Comparison of ENCODE assay signal across 30 cellular contexts in the genomic region with DNA sequence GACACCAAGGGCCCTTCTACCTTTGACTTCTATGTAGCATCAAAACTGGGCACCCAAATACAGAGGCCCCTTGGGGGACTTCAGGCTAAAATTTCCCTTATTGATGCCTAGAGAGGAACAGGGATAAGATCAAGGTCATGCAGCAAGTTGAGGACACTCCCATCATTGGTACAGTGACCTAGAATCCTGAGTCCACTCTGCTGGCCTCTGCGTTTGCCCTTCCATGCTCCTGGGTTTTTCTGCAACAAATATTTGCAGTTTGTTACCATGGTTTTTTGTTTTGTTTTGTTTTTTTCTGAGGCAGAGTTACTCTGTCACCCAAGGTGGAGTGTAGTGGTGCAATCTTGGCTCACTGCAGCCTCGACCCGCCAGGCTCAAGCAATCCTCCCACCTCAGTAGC.
"Had no signal": no experiment of that assay in that cellular context is flagged by ENCODE, and none has a peak within 500 bp of the region (broad histone marks: within the 10 kb centered on the region; RNA-seq: fewer than 3 reads in every experiment).

No MANE protein-coding gene starts in this region.

- H3K27ac Mint-ChIP-seq: activated CD4-positive, alpha-beta T cell treated with anti-CD3 and anti-CD28 coated beads for 36 hours; activated CD4-positive, alpha-beta T cell treated with anti-CD3 and anti-CD28 coated beads, Interleukin-2, amount 10 ng/mL, durations not matched to agents 7 days and 5 days; activated CD8-positive, alpha-beta T cell treated with anti-CD3 and anti-CD28 coated beads, Interleukin-2, amount 10 ng/mL, durations not matched to agents 7 days and 5 days; activated naive CD4-positive, alpha-beta T cell treated with anti-CD3 and anti-CD28 coated beads for 36 hours; activated naive CD4-positive, alpha-beta T cell treated with anti-CD3 and anti-CD28 coated beads, Interleukin-2, amount 50 U/mL, for 72 hours; activated T-cell treated with anti-CD3 and anti-CD28 coated beads, Interleukin-2, amount 50 U/mL, for 24 hours; activated T-helper 2 cell treated with anti-CD3 and anti-CD28 coated beads, Interferon-gamma antibody, Interleukin-2, Interleukin-4, amounts not matched to agents 10 μg/mL and 5 μg/mL and 100 μg/mL, durations not matched to agents 14 hours and 24 hours and 36 hours; T-helper 1 cell treated with Interleukin-12 subunit alpha and Interleukin-12 subunit beta and Interleukin-4 antibody, amounts not matched to agents 30 μg/mL and 1 μg/mL, for 36 hours; T-helper 2 cell treated with Interferon-gamma antibody and Interleukin-4, amounts not matched to agents 5 μg/mL and 100 μg/mL, for 36 hours; WTC11 had no signal

- H3K27me3 ChIP-seq: body of pancreas, MG63, SJSA1 had no signal

- H3K9me3 ChIP-seq: adrenal gland, body of pancreas, breast epithelium, MG63, Peyer's patch, SJSA1, SK-N-SH had no signal

- H3K27ac ChIP-seq: adrenal gland, body of pancreas, breast epithelium, Peyer's patch, SJSA1 had no signal

- H3K4me1 Mint-ChIP-seq: activated CD4-positive, alpha-beta T cell treated with anti-CD3 and anti-CD28 coated beads for 36 hours had no signal

- H3K4me2 ChIP-seq: SK-N-SH had no signal

- DNase-seq: activated CD4-positive, alpha-beta T cell treated with anti-CD3 and anti-CD28 coated beads for 36 hours; activated CD4-positive, alpha-beta T cell treated with anti-CD3 and anti-CD28 coated beads, Interleukin-2, amount 10 ng/mL, durations not matched to agents 7 days and 5 days; activated CD4-positive, alpha-beta T cell treated with anti-CD3 and anti-CD28 coated beads, Interleukin-2, amount 50 U/mL, for 48 hours; activated CD8-positive, alpha-beta T cell treated with anti-CD3 and anti-CD28 coated beads, Interleukin-2, amount 10 ng/mL, durations not matched to agents 7 days and 5 days; activated gamma-delta T cell; activated naive CD4-positive, alpha-beta T cell treated with anti-CD3 and anti-CD28 coated beads for 36 hours; activated T-cell treated with anti-CD3 and anti-CD28 coated beads, Interleukin-2, amount 50 U/mL, for 24 hours; Karpas-422; MG63; NCI-H1092; NCI-H1436 treated with DMSO at 0.1 percent for 48 hours; NCI-H1694 treated with DMSO at 0.1 percent for 48 hours; NCI-H2029; NCI-H345; NCI-H524 treated with DMSO at 0.1 percent for 48 hours; PC-3; Peyer's patch; RPMI8226; SHP77 treated with DMSO at 0.1 percent for 48 hours; SK-N-SH had no signal

- H3K9ac ChIP-seq: SK-N-SH had no signal

- ATAC-seq: activated CD4-positive, alpha-beta T cell treated with anti-CD3 and anti-CD28 coated beads for 36 hours; activated CD4-positive, CD25-positive, alpha-beta regulatory T cell treated with anti-CD3 and anti-CD28 coated beads, Interleukin-2, amount 50 U/mL, for 24 hours; activated CD8-positive, alpha-beta T cell treated with anti-CD3 and anti-CD28 coated beads, Interleukin-2, amount 10 ng/mL, durations not matched to agents 7 days and 5 days; activated naive CD4-positive, alpha-beta T cell treated with anti-CD3 and anti-CD28 coated beads, Interleukin-2, amount 50 U/mL, for 72 hours; body of pancreas; PC-3; WTC11 had no signal

- H3K4me1 ChIP-seq: breast epithelium, SJSA1 had no signal

- H3K36me3 Mint-ChIP-seq: activated naive CD4-positive, alpha-beta T cell treated with anti-CD3 and anti-CD28 coated beads, Interleukin-2, amount 50 U/mL, for 72 hours; WTC11 had no signal

- H3K36me3 ChIP-seq: adrenal gland, breast epithelium, MG63, Peyer's patch, SJSA1 had no signal

- H3K4me3 ChIP-seq: adrenal gland, body of pancreas, breast epithelium, MG63, Peyer's patch, SJSA1 had no signal

- H3K9me3 Mint-ChIP-seq: activated CD4-positive, alpha-beta T cell treated with anti-CD3 and anti-CD28 coated beads, Interleukin-2, amount 10 ng/mL, durations not matched to agents 7 days and 5 days; activated naive CD4-positive, alpha-beta T cell treated with anti-CD3 and anti-CD28 coated beads for 36 hours; activated naive CD4-positive, alpha-beta T cell treated with anti-CD3 and anti-CD28 coated beads, Interleukin-2, amount 50 U/mL, for 72 hours; activated T-cell treated with anti-CD3 and anti-CD28 coated beads, Interleukin-2, amount 50 U/mL, for 24 hours; activated T-helper 2 cell treated with anti-CD3 and anti-CD28 coated beads, Interferon-gamma antibody, Interleukin-2, Interleukin-4, amounts not matched to agents 10 μg/mL and 5 μg/mL and 100 μg/mL, durations not matched to agents 14 hours and 24 hours and 36 hours; T-helper 1 cell treated with Interleukin-12 subunit alpha and Interleukin-12 subunit beta and Interleukin-4 antibody, amounts not matched to agents 30 μg/mL and 1 μg/mL, for 36 hours; T-helper 2 cell treated with Interferon-gamma antibody and Interleukin-4, amounts not matched to agents 5 μg/mL and 100 μg/mL, for 36 hours; WTC11 had no signal

- H3K4me3 Mint-ChIP-seq: activated CD4-positive, alpha-beta T cell treated with anti-CD3 and anti-CD28 coated beads for 36 hours; activated CD4-positive, alpha-beta T cell treated with anti-CD3 and anti-CD28 coated beads, Interleukin-2, amount 10 ng/mL, durations not matched to agents 7 days and 5 days; activated CD8-positive, alpha-beta T cell treated with anti-CD3 and anti-CD28 coated beads, Interleukin-2, amount 10 ng/mL, durations not matched to agents 7 days and 5 days; activated naive CD4-positive, alpha-beta T cell treated with anti-CD3 and anti-CD28 coated beads for 36 hours; activated T-cell treated with anti-CD3 and anti-CD28 coated beads, Interleukin-2, amount 50 U/mL, for 24 hours; T-helper 1 cell treated with Interleukin-12 subunit alpha and Interleukin-12 subunit beta and Interleukin-4 antibody, amounts not matched to agents 30 μg/mL and 1 μg/mL, for 36 hours; T-helper 2 cell treated with Interferon-gamma antibody and Interleukin-4, amounts not matched to agents 5 μg/mL and 100 μg/mL, for 36 hours; WTC11 had no signal
